ENCODE assay signal across 13 cellular contexts in genomic region chr13:74243637-74244526, GRCh38.
DNase-seq lines count a peak whose midpoint lies in the region; ATAC-seq and TF ChIP-seq lines count a peak whose summit lies in the region.
"Had no signal": no experiment of that assay in that cellular context is flagged by ENCODE, and none has a peak within 500 bp of the region (broad histone marks: within the 10 kb centered on the region; RNA-seq: fewer than 3 reads in every experiment).

No MANE protein-coding gene starts in this region.

- CTCF ChIA-PET in activated CD8-positive, alpha-beta memory T cell treated with anti-CD3 and anti-CD28 coated beads, Interleukin-2, amount 10 ng/mL, durations not matched to agents 7 days and 5 days (lab: Charles Lee): interaction anchor here (0.7 to 2.2 kb wide), 3 partner anchors 9 to 43 kb away, joined by 3 to 7 read pairs (median 3); no protein-coding TSS in a partner anchor

- H3K4me3 Mint-ChIP-seq in activated CD8-positive, alpha-beta memory T cell treated with anti-CD3 and anti-CD28 coated beads, Interleukin-2, amount 10 ng/mL, durations not matched to agents 7 days and 5 days: peak overlapping the region; percentile 26
- peak overlapping the region; percentile 76 for H3K4me3 Mint-ChIP-seq in T-helper 2 cell treated with Interferon-gamma antibody and Interleukin-4, amounts not matched to agents 5 μg/mL and 100 μg/mL, for 36 hours

- ATAC-seq in activated CD8-positive, alpha-beta memory T cell treated with anti-CD3 and anti-CD28 coated beads, Interleukin-2, amount 10 ng/mL, durations not matched to agents 7 days and 5 days: peak; percentile 78
- ATAC-seq in stimulated activated naive CD8-positive, alpha-beta T cell treated with anti-CD3 and anti-CD28 coated beads, Interleukin-15, Interleukin-2, amounts not matched to agents 100 U/mL and 50 U/mL, for 24 hours: peak; percentile 76
- no peak for ATAC-seq in HG03342 (IDR thresholded peaks at IDR 0.05; ENCODE audit: unreplicated experiment)
- ATAC-seq in GM19455 (IDR thresholded peaks at IDR 0.05; ENCODE audit: unreplicated experiment): no peak

- H3K27me3 Mint-ChIP-seq in activated CD8-positive, alpha-beta memory T cell treated with anti-CD3 and anti-CD28 coated beads, Interleukin-2, amount 10 ng/mL, durations not matched to agents 7 days and 5 days: no peaks in the 10 kb centered on the region
- H3K27me3 Mint-ChIP-seq in T-helper 2 cell treated with Interferon-gamma antibody and Interleukin-4, amounts not matched to agents 5 μg/mL and 100 μg/mL, for 36 hours (ENCODE audit: low read depth): peaks cover 17% of the 10 kb centered on the region

- H3K4me1 Mint-ChIP-seq in activated CD8-positive, alpha-beta memory T cell treated with anti-CD3 and anti-CD28 coated beads, Interleukin-2, amount 10 ng/mL, durations not matched to agents 7 days and 5 days: peaks cover 44% of the 10 kb centered on the region
- peaks cover 59% of the 10 kb centered on the region for H3K4me1 Mint-ChIP-seq in T-helper 2 cell treated with Interferon-gamma antibody and Interleukin-4, amounts not matched to agents 5 μg/mL and 100 μg/mL, for 36 hours (ENCODE audit: low read depth)

- H3K4me3 ChIP-seq in epithelial cell of esophagus (ENCODE audit: low read length): no peak overlapping the region
- H3K4me3 ChIP-seq: cardiac muscle cell, hepatocyte, sigmoid colon had no signal

- no peak for DNase-seq in activated CD8-positive, alpha-beta memory T cell treated with anti-CD3 and anti-CD28 coated beads, Interleukin-2, amount 10 ng/mL, durations not matched to agents 7 days and 5 days
- no peak for DNase-seq in activated CD8-positive, alpha-beta memory T cell treated with anti-CD3 and anti-CD28 coated beads, Interleukin-2, amount 50 U/mL, for 48 hours
- no peak for DNase-seq in T-helper 2 cell treated with Interferon-gamma antibody and Interleukin-4, amounts not matched to agents 5 μg/mL and 100 μg/mL, for 36 hours (ENCODE audit: low spot score)
- peak; percentile 68 for DNase-seq in epithelial cell of esophagus (ENCODE audit: low read depth)
- no peak for DNase-seq in stimulated activated naive CD8-positive, alpha-beta T cell treated with anti-CD3 and anti-CD28 coated beads, Interleukin-15, Interleukin-2, amounts not matched to agents 100 U/mL and 50 U/mL, for 24 hours
- no peak for DNase-seq in NCI-H69 (lab: John Stamatoyannopoulos, UW)
- DNase-seq: ACHN, NCI-H2081, sigmoid colon had no signal

- peaks cover 17% of the 10 kb centered on the region for H3K36me3 Mint-ChIP-seq in activated CD8-positive, alpha-beta memory T cell treated with anti-CD3 and anti-CD28 coated beads, Interleukin-2, amount 10 ng/mL, durations not matched to agents 7 days and 5 days
- H3K36me3 Mint-ChIP-seq in T-helper 2 cell treated with Interferon-gamma antibody and Interleukin-4, amounts not matched to agents 5 μg/mL and 100 μg/mL, for 36 hours (ENCODE audit: low read depth): peaks cover 28% of the 10 kb centered on the region

- H3K9me3 Mint-ChIP-seq in activated CD8-positive, alpha-beta memory T cell treated with anti-CD3 and anti-CD28 coated beads, Interleukin-2, amount 10 ng/mL, durations not matched to agents 7 days and 5 days (ENCODE audit: low read depth): peaks cover 2% of the 10 kb centered on the region
- H3K9me3 Mint-ChIP-seq in T-helper 2 cell treated with Interferon-gamma antibody and Interleukin-4, amounts not matched to agents 5 μg/mL and 100 μg/mL, for 36 hours: peaks cover 27% of the 10 kb centered on the region

- peak overlapping the region; percentile 83 for H3K27ac Mint-ChIP-seq in activated CD8-positive, alpha-beta memory T cell treated with anti-CD3 and anti-CD28 coated beads, Interleukin-2, amount 10 ng/mL, durations not matched to agents 7 days and 5 days
- H3K27ac Mint-ChIP-seq in T-helper 2 cell treated with Interferon-gamma antibody and Interleukin-4, amounts not matched to agents 5 μg/mL and 100 μg/mL, for 36 hours: peak overlapping the region; percentile 91

- no peak for TF ChIP-seq CTCF in epithelial cell of esophagus (IDR thresholded peaks at IDR 0.05; ENCODE audit: insufficient read depth, low read depth, low read length, missing control alignments)

Comparison
In these comparisons a context has a peak if more than half of its experiments do, and no peak if none do; other contexts are left out.
1. ATAC-seq: peak in activated CD8-positive, alpha-beta memory T cell treated with anti-CD3 and anti-CD28 coated beads, Interleukin-2, amount 10 ng/mL, durations not matched to agents 7 days and 5 days (single experiment) and stimulated activated naive CD8-positive, alpha-beta T cell treated with anti-CD3 and anti-CD28 coated beads, Interleukin-15, Interleukin-2, amounts not matched to agents 100 U/mL and 50 U/mL, for 24 hours (single experiment); none in HG03342 (single experiment) and GM19455 (single experiment).